30 cellular contexts compared by ENCODE assay signal in the genomic region with DNA sequence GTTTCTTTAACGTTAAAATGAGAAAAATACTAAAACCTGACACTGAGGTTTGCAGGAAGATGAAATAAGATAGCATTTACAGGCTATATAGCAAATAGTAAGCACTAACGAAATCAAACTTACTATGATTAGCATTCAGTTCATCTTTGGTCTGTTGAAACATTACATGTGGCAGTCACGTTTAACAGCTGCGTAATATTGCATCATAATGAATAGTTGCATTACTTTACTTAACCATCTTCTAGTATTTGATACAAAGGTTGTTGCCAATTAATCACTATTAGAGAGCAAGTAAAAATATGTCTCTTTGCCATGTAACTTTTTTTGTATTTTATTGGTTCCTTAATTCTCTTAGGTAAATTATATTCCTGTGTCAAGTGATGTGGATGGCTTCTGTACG.
"Had no signal": no experiment of that assay in that cellular context is flagged by ENCODE, and none has a peak within 500 bp of the region (broad histone marks: within the 10 kb centered on the region; RNA-seq: fewer than 3 reads in every experiment).

No MANE protein-coding gene starts in this region.

- H3K4me3 Mint-ChIP-seq: activated B cell treated with CpG ODN at 0.5 μM for 24 hours; activated CD4-positive, alpha-beta T cell treated with anti-CD3 and anti-CD28 coated beads, Interleukin-2, amount 10 ng/mL, durations not matched to agents 24 days and 14 days; activated CD8-positive, alpha-beta memory T cell treated with anti-CD3 and anti-CD28 coated beads, Interleukin-2, amount 10 ng/mL, durations not matched to agents 7 days and 5 days; activated naive CD8-positive, alpha-beta T cell treated with anti-CD3 and anti-CD28 coated beads, Interleukin-2, amount 50 U/mL, for 24 hours; activated T-cell treated with anti-CD3 and anti-CD28 coated beads, Interleukin-2, amount 50 U/mL, for 24 hours; activated T-helper 1 cell treated with anti-CD3 and anti-CD28 coated beads, Interleukin-12 subunit alpha, Interleukin-12 subunit beta, Interleukin-2, Interleukin-4 antibody, amounts not matched to agents 30 ng/mL and 10 ng/mL and 1 ng/mL, durations not matched to agents 14 hours and 24 hours and 36 hours; central memory CD8-positive, alpha-beta T cell; T-helper 17 cell had no signal

- H3K4me2 ChIP-seq: KMS-11, PC-9 had no signal

- H3K27ac Mint-ChIP-seq: activated B cell treated with CpG ODN at 0.5 μM for 24 hours; activated CD4-positive, alpha-beta T cell treated with anti-CD3 and anti-CD28 coated beads, Interleukin-2, amount 10 ng/mL, durations not matched to agents 24 days and 14 days; activated CD8-positive, alpha-beta memory T cell treated with anti-CD3 and anti-CD28 coated beads, Interleukin-2, amount 10 ng/mL, durations not matched to agents 7 days and 5 days; activated naive CD4-positive, alpha-beta T cell treated with anti-CD3 and anti-CD28 coated beads, Interleukin-2, amount 50 U/mL, for 72 hours; activated naive CD8-positive, alpha-beta T cell treated with anti-CD3 and anti-CD28 coated beads, Interleukin-2, amount 50 U/mL, for 24 hours; activated T-cell treated with anti-CD3 and anti-CD28 coated beads, Interleukin-2, amount 50 U/mL, for 24 hours; activated T-helper 1 cell treated with anti-CD3 and anti-CD28 coated beads, Interleukin-12 subunit alpha, Interleukin-12 subunit beta, Interleukin-2, Interleukin-4 antibody, amounts not matched to agents 30 ng/mL and 10 ng/mL and 1 ng/mL, durations not matched to agents 14 hours and 24 hours and 36 hours; T-helper 17 cell had no signal

- H3K4me3 ChIP-seq: ascending aorta, body of pancreas, MG63, PC-9 had no signal

- H3K36me3 ChIP-seq: ascending aorta, MG63 had no signal

- DNase-seq: activated B cell treated with CpG ODN at 0.5 μM for 24 hours; activated CD4-positive, alpha-beta T cell treated with anti-CD3 and anti-CD28 coated beads for 1 hour; activated CD4-positive, alpha-beta T cell treated with anti-CD3 and anti-CD28 coated beads, Interleukin-2, amount 10 ng/mL, durations not matched to agents 24 days and 14 days; activated CD4-positive, alpha-beta T cell treated with anti-CD3 and anti-CD28 coated beads, Interleukin-2, amount 50 U/mL, for 48 hours; activated CD8-positive, alpha-beta memory T cell treated with anti-CD3 and anti-CD28 coated beads, Interleukin-2, amount 10 ng/mL, durations not matched to agents 7 days and 5 days; activated effector memory CD4-positive, alpha-beta T cell treated with Interleukin-2 at 50 U/mL for 16 hours; activated naive CD4-positive, alpha-beta T cell; activated naive CD8-positive, alpha-beta T cell treated with anti-CD3 and anti-CD28 coated beads, Interleukin-2, amount 50 U/mL, for 24 hours; activated T-cell treated with anti-CD3 and anti-CD28 coated beads, Interleukin-2, amount 50 U/mL, for 24 hours; amniotic stem cell; body of pancreas; MG63; NCI-H1092 treated with DMSO at 0.1 percent for 48 hours; NCI-H1436; NCI-H1694 treated with DMSO at 0.1 percent for 48 hours; NCI-H2029 treated with DMSO at 0.1 percent for 48 hours; NCI-H345; NCI-H510A; NCI-H526 treated with DMSO at 0.1 percent for 48 hours; NCI-H82; PC-9; SHP77 treated with DMSO at 0.1 percent for 48 hours; T-helper 17 cell; T-helper 9 cell had no signal

- H3K36me3 Mint-ChIP-seq: activated CD8-positive, alpha-beta memory T cell treated with anti-CD3 and anti-CD28 coated beads, Interleukin-2, amount 10 ng/mL, durations not matched to agents 7 days and 5 days; activated naive CD4-positive, alpha-beta T cell treated with anti-CD3 and anti-CD28 coated beads, Interleukin-2, amount 50 U/mL, for 72 hours had no signal

- H3K27ac ChIP-seq: ascending aorta, body of pancreas, KMS-11, PC-9 had no signal

- H3K4me1 ChIP-seq: ascending aorta, body of pancreas had no signal

- H3K9me3 ChIP-seq: ascending aorta, body of pancreas, MG63 had no signal

- FAIRE-seq: TTC549 had no signal

- H3K27me3 ChIP-seq: ascending aorta, body of pancreas, MG63 had no signal

- H3K9me3 Mint-ChIP-seq: activated B cell treated with CpG ODN at 0.5 μM for 24 hours; activated CD4-positive, alpha-beta T cell treated with anti-CD3 and anti-CD28 coated beads, Interleukin-2, amount 10 ng/mL, durations not matched to agents 24 days and 14 days; activated naive CD4-positive, alpha-beta T cell treated with anti-CD3 and anti-CD28 coated beads, Interleukin-2, amount 50 U/mL, for 72 hours; activated naive CD8-positive, alpha-beta T cell treated with anti-CD3 and anti-CD28 coated beads, Interleukin-2, amount 50 U/mL, for 24 hours; activated T-cell treated with anti-CD3 and anti-CD28 coated beads, Interleukin-2, amount 50 U/mL, for 24 hours; activated T-helper 1 cell treated with anti-CD3 and anti-CD28 coated beads, Interleukin-12 subunit alpha, Interleukin-12 subunit beta, Interleukin-2, Interleukin-4 antibody, amounts not matched to agents 30 ng/mL and 10 ng/mL and 1 ng/mL, durations not matched to agents 14 hours and 24 hours and 36 hours; central memory CD8-positive, alpha-beta T cell had no signal

- H3K9ac ChIP-seq: KMS-11 had no signal

- ATAC-seq: activated CD8-positive, alpha-beta memory T cell treated with anti-CD3 and anti-CD28 coated beads, Interleukin-2, amount 10 ng/mL, durations not matched to agents 7 days and 5 days; activated naive CD4-positive, alpha-beta T cell treated with anti-CD3 and anti-CD28 coated beads, Interleukin-2, amount 50 U/mL, for 72 hours; activated naive CD8-positive, alpha-beta T cell treated with anti-CD3 and anti-CD28 coated beads, Interleukin-2, amount 50 U/mL, for 24 hours; body of pancreas; T-helper 17 cell had no signal

- H3K4me1 Mint-ChIP-seq: activated B cell treated with CpG ODN at 0.5 μM for 24 hours; activated CD4-positive, alpha-beta T cell treated with anti-CD3 and anti-CD28 coated beads, Interleukin-2, amount 10 ng/mL, durations not matched to agents 24 days and 14 days; activated CD8-positive, alpha-beta memory T cell treated with anti-CD3 and anti-CD28 coated beads, Interleukin-2, amount 10 ng/mL, durations not matched to agents 7 days and 5 days; activated naive CD8-positive, alpha-beta T cell treated with anti-CD3 and anti-CD28 coated beads, Interleukin-2, amount 50 U/mL, for 24 hours; central memory CD8-positive, alpha-beta T cell had no signal

- H2AFZ ChIP-seq: PC-9 had no signal
